Comparison of ENCODE assay signal across 21 cellular contexts in the genomic region with DNA sequence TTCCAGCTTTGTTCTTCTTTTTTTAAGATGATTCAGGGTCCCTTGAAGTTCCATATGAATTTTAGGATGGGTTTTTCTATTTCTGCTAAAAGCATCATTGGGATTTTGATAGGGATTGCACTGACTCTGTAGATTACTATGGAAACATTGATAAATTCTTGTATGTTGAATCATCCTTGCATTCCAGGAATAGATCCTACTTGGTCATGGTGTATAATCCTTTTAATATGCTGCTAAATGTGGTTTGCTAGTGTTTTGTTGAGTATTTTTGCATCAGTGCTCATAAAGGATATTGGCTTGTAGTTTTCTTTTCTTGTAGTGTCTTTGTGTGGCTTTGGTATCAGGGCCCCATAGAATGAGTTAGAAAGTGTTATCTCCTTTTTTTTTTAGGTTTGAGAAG. TPM values are rescaled to one million over a fixed set of nuclear protein-coding genes. Genes with fewer than 3 reads are reported as not detected.
A peak's percentile ranks its signal among the peaks of the same experiment; 100 is the strongest.
DNase-seq lines count a peak whose midpoint lies in the region; ATAC-seq and TF ChIP-seq lines count a peak whose summit lies in the region.
"Had no signal": no experiment of that assay in that cellular context is flagged by ENCODE, and none has a peak within 500 bp of the region (broad histone marks: within the 10 kb centered on the region; RNA-seq: fewer than 3 reads in every experiment).

No MANE protein-coding gene starts in this region.

- H2BK12ac ChIP-seq in mesenchymal stem cell (ENCODE audit: low read length in 2 of 2), result no peak overlapping the region

- H3K36me3 ChIP-seq in mesenchymal stem cell (ENCODE audit: control insufficient read depth in 1 of 2, insufficient read depth in 2 of 2, low read depth in 1 of 2, low read length in 2 of 2), result no peaks in the 10 kb centered on the region
- H3K36me3 ChIP-seq: BLaER1, WERI-Rb-1 had no signal

- H3K4me1 ChIP-seq in mesenchymal stem cell (ENCODE audit: control insufficient read depth, insufficient read depth, low read depth, low read length), result no peaks in the 10 kb centered on the region
- H3K4me1 ChIP-seq: BLaER1 had no signal

- no peak overlapping the region for H3K18ac ChIP-seq in mesenchymal stem cell (ENCODE audit: low read depth in 1 of 2, low read length in 2 of 2)

- DNase-seq in Caki2 (ENCODE audit: low read depth) (peak; percentile 9), NCI-H226 (peak; percentile 46), cardiac fibroblast (ENCODE audit: low read depth in 2 of 2) (peak; percentile 31 to 56), mesenchymal stem cell (peak; percentile 27), NCI-H1105 (lab: John Stamatoyannopoulos, UW) (no peak), WTC11 (ENCODE audit: low spot score) (no peak), NCI-H187 treated with DMSO at 0.1 percent for 48 hours (lab: John Stamatoyannopoulos, UW) (no peak)
- no peak for DNase-seq in natural killer cell treated with Interleukin-12 subunit alpha and Interleukin-12 subunit beta and Interleukin-15 and Interleukin-18, amount 100 ng/mL, for 72 hours (ENCODE audit: low spot score)
- DNase-seq: effector CD4-positive, alpha-beta T cell; KG1; NCI-H1436 treated with DMSO at 0.1 percent for 48 hours; NCI-H510A treated with DMSO at 0.1 percent for 48 hours; small intestine; stimulated activated naive CD4-positive, alpha-beta T cell treated with Interleukin-2 at 50 U/mL for 16 hours; WERI-Rb-1 had no signal

- H3K4me1 Mint-ChIP-seq in natural killer cell treated with Interleukin-12 subunit alpha and Interleukin-12 subunit beta and Interleukin-15 and Interleukin-18, amount 100 ng/mL, for 72 hours (ENCODE audit: low read depth in 2 of 2), result peaks cover 0 to under 1% of the 10 kb centered on the region in 2 donors
- no peaks in the 10 kb centered on the region for H3K4me1 Mint-ChIP-seq in WTC11

- H3K14ac ChIP-seq in mesenchymal stem cell (ENCODE audit: low read length in 2 of 2), result no peak overlapping the region

- H2AK5ac ChIP-seq in mesenchymal stem cell (ENCODE audit: low read length, severe bottlenecking), result no peak overlapping the region

- H3K4me3 Mint-ChIP-seq in natural killer cell treated with Interleukin-12 subunit alpha and Interleukin-12 subunit beta and Interleukin-15 and Interleukin-18, amount 100 ng/mL, for 72 hours, result no peak overlapping the region
- H3K4me3 Mint-ChIP-seq in WTC11, result no peak overlapping the region

- no peak overlapping the region for H3K4me3 ChIP-seq in cardiac fibroblast (replicated peaks in 1 of 2; ENCODE audit: low read depth in 2 of 2, low read length in 2 of 2)
- H3K4me3 ChIP-seq in mesenchymal stem cell (ENCODE audit: insufficient read depth in 1 of 2, low read depth in 1 of 2, low read length in 2 of 2), result no peak overlapping the region
- H3K4me3 ChIP-seq: BLaER1 had no signal

- no peak overlapping the region for H4K8ac ChIP-seq in mesenchymal stem cell (ENCODE audit: low read length)

- TF ChIP-seq CTCF in cardiac fibroblast (IDR thresholded peaks at IDR 0.05; ENCODE audit: low read depth, low read length), result no peak
- no peak for TF ChIP-seq CTCF in WTC11 (IDR thresholded peaks at IDR 0.05)

- H3K27me3 ChIP-seq in mesenchymal stem cell (ENCODE audit: control insufficient read depth in 1 of 2, insufficient read depth in 1 of 2, low read length in 2 of 2), result peaks cover 3 to 11% of the 10 kb centered on the region in 2 experiments
- H3K27me3 ChIP-seq: BLaER1 had no signal

- CTCF ChIA-PET in WTC11 (lab: Charles Lee), result interaction anchor here (1.2 to 1.8 kb wide), 2 partner anchors 135 to 152 kb away, joined by 3 to 6 read pairs; no protein-coding TSS in a partner anchor

- H3K36me3 Mint-ChIP-seq in natural killer cell treated with Interleukin-12 subunit alpha and Interleukin-12 subunit beta and Interleukin-15 and Interleukin-18, amount 100 ng/mL, for 72 hours, result no peaks in the 10 kb centered on the region
- no peaks in the 10 kb centered on the region for H3K36me3 Mint-ChIP-seq in WTC11

- no peak overlapping the region for H3K4me2 ChIP-seq in mesenchymal stem cell (ENCODE audit: low read length, poor library complexity, severe bottlenecking)
- H3K4me2 ChIP-seq: BLaER1 had no signal

- H3K27ac Mint-ChIP-seq in natural killer cell treated with Interleukin-12 subunit alpha and Interleukin-12 subunit beta and Interleukin-15 and Interleukin-18, amount 100 ng/mL, for 72 hours, result no peak overlapping the region
- no peak overlapping the region for H3K27ac Mint-ChIP-seq in WTC11

- no peak overlapping the region for H2BK120ac ChIP-seq in mesenchymal stem cell (ENCODE audit: low read depth, low read length)

- peaks cover 22% of the 10 kb centered on the region in 2 donors for H3K27me3 Mint-ChIP-seq in natural killer cell treated with Interleukin-12 subunit alpha and Interleukin-12 subunit beta and Interleukin-15 and Interleukin-18, amount 100 ng/mL, for 72 hours
- H3K27me3 Mint-ChIP-seq in WTC11 (ENCODE audit: low read depth), result peaks cover 9% of the 10 kb centered on the region; the same call in 1 of the 2 replicates

- H2AFZ ChIP-seq in mesenchymal stem cell (ENCODE audit: low read depth, low read length), result no peak overlapping the region

- H2BK15ac ChIP-seq in mesenchymal stem cell (ENCODE audit: low read depth, poor library complexity, severe bottlenecking), result no peak overlapping the region

- no peak overlapping the region for H3K4ac ChIP-seq in mesenchymal stem cell (ENCODE audit: low read depth in 1 of 2, low read length in 2 of 2)

- no peak for ATAC-seq in natural killer cell treated with Interleukin-12 subunit alpha and Interleukin-12 subunit beta and Interleukin-15 and Interleukin-18, amount 100 ng/mL, for 72 hours
- no peak for ATAC-seq in WTC11

- H3K79me1 ChIP-seq in mesenchymal stem cell (replicated peaks; ENCODE audit: low read length, poor library complexity, severe bottlenecking), result no peaks in the 10 kb centered on the region

- H3K9me3 Mint-ChIP-seq in natural killer cell treated with Interleukin-12 subunit alpha and Interleukin-12 subunit beta and Interleukin-15 and Interleukin-18, amount 100 ng/mL, for 72 hours, result no peaks in the 10 kb centered on the region
- peaks cover 8% of the 10 kb centered on the region; the same call in 1 of the 2 replicates for H3K9me3 Mint-ChIP-seq in WTC11

- H3K23ac ChIP-seq in mesenchymal stem cell (ENCODE audit: low read length in 2 of 2), result no peak overlapping the region

- peak overlapping the region; percentile 58 for H3K9ac ChIP-seq in mesenchymal stem cell (ENCODE audit: low read length)
- H3K9ac ChIP-seq: BLaER1 had no signal

- H4K91ac ChIP-seq in mesenchymal stem cell (ENCODE audit: low read length), result no peak overlapping the region

- no peak overlapping the region for H2BK5ac ChIP-seq in mesenchymal stem cell (ENCODE audit: low read depth, low read length, poor library complexity, severe bottlenecking)

- no peaks in the 10 kb centered on the region for H3K9me3 ChIP-seq in mesenchymal stem cell (ENCODE audit: control insufficient read depth, low read length)

- POLR2A ChIA-PET in WTC11 (lab: Charles Lee), result no interaction called here

- in situ Hi-C loops in Caki2 (cut with HindIII; ENCODE audit: low pct_unique_long_range_greater_than_20kb, low sequenced_read_pairs), result no loop called here

- H3K27ac ChIP-seq in mesenchymal stem cell (ENCODE audit: low read length, poor library complexity, severe bottlenecking), result no peak overlapping the region
- H3K27ac ChIP-seq: BLaER1, WERI-Rb-1 had no signal

TF ChIP-seq in WTC11, 78 proteins besides CTCF, POLR2A, EP300 and RAD21 (continues in another document):
- TF ChIP-seq EMX1 (CRISPR knock-in tag; IDR thresholded peaks at IDR 0.05) (no peak), ZBTB21 (CRISPR knock-in tag; IDR thresholded peaks at IDR 0.05; ENCODE audit: borderline replicate concordance) (no peak), NFATC4 (CRISPR knock-in tag; IDR thresholded peaks at IDR 0.05) (no peak), ETV6 (CRISPR knock-in tag; IDR thresholded peaks at IDR 0.05) (no peak), ZNF317 (CRISPR knock-in tag; IDR thresholded peaks at IDR 0.05; ENCODE audit: borderline replicate concordance, low read depth) (no peak), ATF1 (CRISPR knock-in tag; IDR thresholded peaks at IDR 0.05) (no peak), FOXP1 (CRISPR knock-in tag; IDR thresholded peaks at IDR 0.05; ENCODE audit: borderline replicate concordance) (no peak)
- TF ChIP-seq, protein P1, sequence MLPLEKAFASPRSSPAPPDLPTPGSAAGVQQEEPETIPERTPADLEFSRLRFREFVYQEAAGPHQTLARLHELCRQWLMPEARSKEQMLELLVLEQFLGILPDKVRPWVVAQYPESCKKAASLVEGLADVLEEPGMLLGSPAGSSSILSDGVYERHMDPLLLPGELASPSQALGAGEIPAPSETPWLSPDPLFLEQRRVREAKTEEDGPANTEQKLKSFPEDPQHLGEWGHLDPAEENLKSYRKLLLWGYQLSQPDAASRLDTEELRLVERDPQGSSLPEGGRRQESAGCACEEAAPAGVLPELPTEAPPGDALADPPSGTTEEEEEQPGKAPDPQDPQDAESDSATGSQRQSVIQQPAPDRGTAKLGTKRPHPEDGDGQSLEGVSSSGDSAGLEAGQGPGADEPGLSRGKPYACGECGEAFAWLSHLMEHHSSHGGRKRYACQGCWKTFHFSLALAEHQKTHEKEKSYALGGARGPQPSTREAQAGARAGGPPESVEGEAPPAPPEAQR (CRISPR knock-in tag; IDR thresholded peaks at IDR 0.05), result no peak
- TF ChIP-seq, protein P2, sequence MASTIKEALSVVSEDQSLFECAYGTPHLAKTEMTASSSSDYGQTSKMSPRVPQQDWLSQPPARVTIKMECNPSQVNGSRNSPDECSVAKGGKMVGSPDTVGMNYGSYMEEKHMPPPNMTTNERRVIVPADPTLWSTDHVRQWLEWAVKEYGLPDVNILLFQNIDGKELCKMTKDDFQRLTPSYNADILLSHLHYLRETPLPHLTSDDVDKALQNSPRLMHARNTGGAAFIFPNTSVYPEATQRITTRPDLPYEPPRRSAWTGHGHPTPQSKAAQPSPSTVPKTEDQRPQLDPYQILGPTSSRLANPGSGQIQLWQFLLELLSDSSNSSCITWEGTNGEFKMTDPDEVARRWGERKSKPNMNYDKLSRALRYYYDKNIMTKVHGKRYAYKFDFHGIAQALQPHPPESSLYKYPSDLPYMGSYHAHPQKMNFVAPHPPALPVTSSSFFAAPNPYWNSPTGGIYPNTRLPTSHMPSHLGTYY (CRISPR knock-in tag; IDR thresholded peaks at IDR 0.05), result no peak

RNA-seq across cellular contexts. Expression of a gene that starts 34.9 kb away (rescaled TPM):
- total RNA-seq in Caki2 (2014; rRNA removed; shearing (Covaris generic); ENCODE audit: low replicate concordance), result not detected in 2 replicates
- polyA plus RNA-seq in mesenchymal stem cell (2013, experiment 1 of 2), result not detected
- not detected for polyA plus RNA-seq in mesenchymal stem cell (2013, experiment 2 of 2)
- total RNA-seq in natural killer cell treated with Interleukin-12 subunit alpha and Interleukin-12 subunit beta and Interleukin-15 and Interleukin-18, amount 100 ng/mL, for 72 hours, result not detected
- total RNA-seq in WTC11 (2021), result 1.3 to 1.6 TPM (median 1.3 TPM) in 3 replicates
- total RNA-seq: activated CD8-positive, alpha-beta memory T cell treated with anti-CD3 and anti-CD28 coated beads for 36 hours; H4; OCI-LY7; omental fat pad; ureter had no signal

RNA-seq across cellular contexts. Expression of a gene that starts 54.3 kb away (rescaled TPM):
- 29.1 and 30.8 TPM in 2 replicates for total RNA-seq in Caki2 (2014; rRNA removed; shearing (Covaris generic); ENCODE audit: low replicate concordance)
- 111 TPM for polyA plus RNA-seq in mesenchymal stem cell (2013, experiment 1 of 2)
- polyA plus RNA-seq in mesenchymal stem cell (2013, experiment 2 of 2), result 103 TPM
- total RNA-seq in natural killer cell treated with Interleukin-12 subunit alpha and Interleukin-12 subunit beta and Interleukin-15 and Interleukin-18, amount 100 ng/mL, for 72 hours, result 100 to 1,000 TPM; 113 to 176 TPM
- total RNA-seq in WTC11 (2021), result 125 to 138 TPM (median 136 TPM) in 3 replicates

Comparison
In these comparisons a context has a peak if more than half of its experiments do, and no peak if none do; other contexts are left out.
1. DNase-seq: peak in Caki2 (single experiment), NCI-H226 (single experiment), cardiac fibroblast (2 of 2) and mesenchymal stem cell (single experiment); none in NCI-H1105 (single experiment), natural killer cell treated with Interleukin-12 subunit alpha and Interleukin-12 subunit beta and Interleukin-15 and Interleukin-18, amount 100 ng/mL, for 72 hours (single experiment), WTC11 (single experiment) and NCI-H187 treated with DMSO at 0.1 percent for 48 hours (single experiment).